In the genomic region with DNA sequence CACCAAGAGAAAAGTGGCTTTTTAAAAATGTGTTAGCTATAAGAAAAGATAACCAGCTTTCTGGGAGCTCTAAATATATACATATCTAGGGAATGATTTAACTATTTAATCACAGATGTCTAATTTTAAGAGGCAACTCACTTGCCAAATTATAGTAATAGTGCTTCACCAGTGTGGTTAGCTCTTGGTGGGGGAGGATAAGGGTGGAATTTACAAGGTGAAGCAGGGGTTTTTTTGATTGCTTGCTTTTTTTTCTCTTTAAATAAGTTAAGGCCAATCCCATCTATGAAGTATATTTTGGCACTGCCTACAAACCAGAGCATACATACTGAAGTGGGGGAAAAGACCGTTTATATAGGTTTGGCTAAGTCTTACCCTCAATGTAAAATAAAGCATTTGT, we compare ENCODE assay signal across 19 cellular contexts.
A peak's percentile ranks its signal among the peaks of the same experiment; 100 is the strongest.
DNase-seq lines count a peak whose midpoint lies in the region; ATAC-seq, FAIRE-seq and TF ChIP-seq lines count a peak whose summit lies in the region.
"Had no signal": no experiment of that assay in that cellular context is flagged by ENCODE, and none has a peak within 500 bp of the region (broad histone marks: within the 10 kb centered on the region; RNA-seq: fewer than 3 reads in every experiment).

No MANE protein-coding gene starts in this region.

- DNase-seq in activated naive CD8-positive, alpha-beta T cell treated with anti-CD3 and anti-CD28 coated beads, Interleukin-2, amount 50 U/mL, for 24 hours, result no peak
- DNase-seq in activated naive CD8-positive, alpha-beta T cell treated with anti-CD3 and anti-CD28 coated beads for 36 hours, result no peak
- DNase-seq in PC-3, result peak; percentile 25
- DNase-seq in fibroblast of villous mesenchyme (ENCODE audit: low read depth), result peak; percentile 25
- DNase-seq in upper lobe of right lung, result no peak
- DNase-seq in MM.1S, result no peak
- no peak for DNase-seq in H54 (ENCODE audit: insufficient read length, low spot score)
- DNase-seq: activated CD4-positive, alpha-beta T cell treated with anti-CD3 and anti-CD28 coated beads for 48 hours; activated gamma-delta T cell; COR-L47; H7; NCI-H1105; NCI-H2171 treated with DMSO at 0.1 percent for 48 hours; NK-92 treated with Interleukin-12 subunit alpha and Interleukin-12 subunit beta, amount 100 ng/mL, for 24 hours; SHP77 treated with DMSO at 0.1 percent for 48 hours had no signal

- H2AFZ ChIP-seq in PC-3 (ENCODE audit: low read length), result no peak overlapping the region
- H2AFZ ChIP-seq in MM.1S (ENCODE audit: low read length), result no peak overlapping the region

- peaks cover 88% of the 10 kb centered on the region for H3K4me1 ChIP-seq in PC-3 (ENCODE audit: insufficient read depth, low read length)
- H3K4me1 ChIP-seq in upper lobe of right lung, result peaks cover 19% of the 10 kb centered on the region
- peaks cover 11% of the 10 kb centered on the region; the same call in 1 of the 2 replicates for H3K4me1 ChIP-seq in MM.1S (ENCODE audit: low read length)

- H3K27ac Mint-ChIP-seq in activated naive CD8-positive, alpha-beta T cell treated with anti-CD3 and anti-CD28 coated beads, Interleukin-2, amount 50 U/mL, for 24 hours, result no peak overlapping the region
- H3K27ac Mint-ChIP-seq in activated naive CD8-positive, alpha-beta T cell treated with anti-CD3 and anti-CD28 coated beads for 36 hours, result no peak overlapping the region
- H3K27ac Mint-ChIP-seq: IgD-negative memory B cell; T-helper 2 cell treated with Interferon-gamma antibody and Interleukin-4, amounts not matched to agents 5 μg/mL and 100 μg/mL, for 36 hours had no signal

- H3F3A ChIP-seq in PC-3 (ENCODE audit: low read length, unreplicated experiment) (peaks cover 60% of the 10 kb centered on the region), MM.1S (ENCODE audit: insufficient read depth, low read length) (peaks cover 4% of the 10 kb centered on the region; the same call in 1 of the 2 replicates)

- H3K27me3 Mint-ChIP-seq in activated naive CD8-positive, alpha-beta T cell treated with anti-CD3 and anti-CD28 coated beads, Interleukin-2, amount 50 U/mL, for 24 hours, result no peaks in the 10 kb centered on the region
- H3K27me3 Mint-ChIP-seq in activated naive CD8-positive, alpha-beta T cell treated with anti-CD3 and anti-CD28 coated beads for 36 hours, result no peaks in the 10 kb centered on the region
- H3K27me3 Mint-ChIP-seq: IgD-negative memory B cell had no signal

- H3K79me2 ChIP-seq in PC-3 (ENCODE audit: low read length), result peaks cover 73% of the 10 kb centered on the region
- H3K79me2 ChIP-seq in MM.1S (ENCODE audit: low read length), result no peaks in the 10 kb centered on the region; the same call in none of the 2 replicates

- H3K9me2 ChIP-seq in PC-3 (replicated peaks; ENCODE audit: low read length) (no peaks in the 10 kb centered on the region), MM.1S (replicated peaks; ENCODE audit: insufficient read depth, low read length) (no peaks in the 10 kb centered on the region)

- no peaks in the 10 kb centered on the region for H3K9me3 Mint-ChIP-seq in activated naive CD8-positive, alpha-beta T cell treated with anti-CD3 and anti-CD28 coated beads, Interleukin-2, amount 50 U/mL, for 24 hours
- no peaks in the 10 kb centered on the region for H3K9me3 Mint-ChIP-seq in activated naive CD8-positive, alpha-beta T cell treated with anti-CD3 and anti-CD28 coated beads for 36 hours
- H3K9me3 Mint-ChIP-seq: IgD-negative memory B cell; T-helper 2 cell treated with Interferon-gamma antibody and Interleukin-4, amounts not matched to agents 5 μg/mL and 100 μg/mL, for 36 hours had no signal

- H4K20me1 ChIP-seq in PC-3 (ENCODE audit: low read length) (no peaks in the 10 kb centered on the region), MM.1S (ENCODE audit: insufficient read depth, low read length) (no peaks in the 10 kb centered on the region)

- peaks cover 30% of the 10 kb centered on the region for H3K4me1 Mint-ChIP-seq in activated naive CD8-positive, alpha-beta T cell treated with anti-CD3 and anti-CD28 coated beads, Interleukin-2, amount 50 U/mL, for 24 hours
- H3K4me1 Mint-ChIP-seq in activated naive CD8-positive, alpha-beta T cell treated with anti-CD3 and anti-CD28 coated beads for 36 hours, result peaks cover 23% of the 10 kb centered on the region

- H3K36me3 Mint-ChIP-seq in activated naive CD8-positive, alpha-beta T cell treated with anti-CD3 and anti-CD28 coated beads, Interleukin-2, amount 50 U/mL, for 24 hours (ENCODE audit: low read depth), result peaks cover 46% of the 10 kb centered on the region
- peaks cover 45% of the 10 kb centered on the region for H3K36me3 Mint-ChIP-seq in activated naive CD8-positive, alpha-beta T cell treated with anti-CD3 and anti-CD28 coated beads for 36 hours
- H3K36me3 Mint-ChIP-seq: IgD-negative memory B cell had no signal

- CTCF ChIA-PET in PC-3 (lab: Charles Lee), result no interaction called here

- BruUV-seq in PC-3 (replicated peaks; lab: Mats Ljungman, UMichigan), result no TSS peak

- peak overlapping the region; percentile 40 for H3K9ac ChIP-seq in PC-3 (ENCODE audit: low read length)
- no peak overlapping the region for H3K9ac ChIP-seq in MM.1S (ENCODE audit: low read length)

- H3K4me2 ChIP-seq in PC-3 (ENCODE audit: low read length) (peak overlapping the region; percentile 47), MM.1S (ENCODE audit: low read depth, low read length) (no peak overlapping the region)

- H3K36me3 ChIP-seq in PC-3 (ENCODE audit: low read depth, low read length) (peaks cover 90% of the 10 kb centered on the region), upper lobe of right lung (peaks cover 7% of the 10 kb centered on the region), MM.1S (replicated peaks; ENCODE audit: insufficient read depth, low read length) (0 out of 2 replicates have a peak, but pooled peaks cover 3% of the 10 kb centered on the region)

- H3K27ac ChIP-seq in PC-3 (ENCODE audit: low read length), result peak overlapping the region; percentile 77
- H3K27ac ChIP-seq in upper lobe of right lung, result peak overlapping the region; percentile 58
- no peak overlapping the region for H3K27ac ChIP-seq in MM.1S (ENCODE audit: low read length)

- TF ChIP-seq CTCF in PC-3 (conservative IDR thresholded peaks at IDR 0.05; ENCODE audit: low read depth, low read length), result no peak
- no peak for TF ChIP-seq CTCF in fibroblast of villous mesenchyme (IDR thresholded peaks at IDR 0.05; ENCODE audit: insufficient read depth, low read depth, low read length)
- no peak for TF ChIP-seq CTCF in upper lobe of right lung (IDR thresholded peaks at IDR 0.05)
- no peak for TF ChIP-seq CTCF in MM.1S (IDR thresholded peaks at IDR 0.05; ENCODE audit: low read length)

- no peak for FAIRE-seq in H54 (lab: Jason Lieb, UNC)
- FAIRE-seq: GM12891 had no signal

- no peak for TF ChIP-seq POLR2A in H54 (IDR thresholded peaks at IDR 0.05; ENCODE audit: low read depth, low read length)

- H3K9me3 ChIP-seq in PC-3 (ENCODE audit: low read length) (no peaks in the 10 kb centered on the region), upper lobe of right lung (no peaks in the 10 kb centered on the region), MM.1S (replicated peaks; ENCODE audit: insufficient read depth, low read length) (no peaks in the 10 kb centered on the region)

- H3K4me3 ChIP-seq in PC-3 (ENCODE audit: low read length), result no peak overlapping the region
- H3K4me3 ChIP-seq in fibroblast of villous mesenchyme (ENCODE audit: low read depth, low read length), result no peak overlapping the region
- H3K4me3 ChIP-seq in upper lobe of right lung, result no peak overlapping the region
- H3K4me3 ChIP-seq in MM.1S (ENCODE audit: low read length), result no peak overlapping the region

- intact Hi-C loops in PC-3 (cut with micrococcal nuclease), result loop anchor here (2.0 kb wide), 2 partner anchors 38 to 426 kb away; no protein-coding TSS in a partner anchor
- intact Hi-C loops in upper lobe of right lung (cut with DNase I), result no loop called here

- H3K27me3 ChIP-seq in PC-3 (ENCODE audit: low read length), result no peaks in the 10 kb centered on the region
- no peaks in the 10 kb centered on the region for H3K27me3 ChIP-seq in upper lobe of right lung
- H3K27me3 ChIP-seq in MM.1S (replicated peaks; ENCODE audit: insufficient read depth, low read length), result no peaks in the 10 kb centered on the region

- POLR2A ChIA-PET in PC-3 (lab: Charles Lee; ENCODE audit: unreplicated experiment), result interaction anchor here (0.6 kb wide), 1 partner anchor 872 kb away, joined by 3 read pairs; no protein-coding TSS in a partner anchor

- no peak overlapping the region for H3K4me3 Mint-ChIP-seq in activated naive CD8-positive, alpha-beta T cell treated with anti-CD3 and anti-CD28 coated beads, Interleukin-2, amount 50 U/mL, for 24 hours
- no peak overlapping the region for H3K4me3 Mint-ChIP-seq in activated naive CD8-positive, alpha-beta T cell treated with anti-CD3 and anti-CD28 coated beads for 36 hours
- H3K4me3 Mint-ChIP-seq: IgD-negative memory B cell; T-helper 2 cell treated with Interferon-gamma antibody and Interleukin-4, amounts not matched to agents 5 μg/mL and 100 μg/mL, for 36 hours had no signal

- peak; percentile 18 for ATAC-seq in activated naive CD8-positive, alpha-beta T cell treated with anti-CD3 and anti-CD28 coated beads, Interleukin-2, amount 50 U/mL, for 24 hours
- ATAC-seq in PC-3 (no peak; the same call in 1 of the 2 replicates), upper lobe of right lung (no peak), GM18858 (IDR thresholded peaks at IDR 0.05; ENCODE audit: unreplicated experiment) (no peak)

Comparison
In these comparisons a context has a peak if more than half of its experiments do, and no peak if none do; other contexts are left out.
1. DNase-seq: peak in PC-3 (single experiment) and fibroblast of villous mesenchyme (single experiment); none in activated naive CD8-positive, alpha-beta T cell treated with anti-CD3 and anti-CD28 coated beads, Interleukin-2, amount 50 U/mL, for 24 hours (single experiment), activated naive CD8-positive, alpha-beta T cell treated with anti-CD3 and anti-CD28 coated beads for 36 hours (single experiment), upper lobe of right lung (single experiment), MM.1S (single experiment) and H54 (single experiment).